ENCODE assay signal across 14 cellular contexts in genomic region chr2:68907232-68907922, GRCh38. TPM values are rescaled to one million over a fixed set of nuclear protein-coding genes. Genes with fewer than 3 reads are reported as not detected.
DNase-seq lines count a peak whose midpoint lies in the region; ATAC-seq, FAIRE-seq and TF ChIP-seq lines count a peak whose summit lies in the region.
"Had no signal": no experiment of that assay in that cellular context is flagged by ENCODE, and none has a peak within 500 bp of the region (broad histone marks: within the 10 kb centered on the region; RNA-seq: fewer than 3 reads in every experiment).

No MANE protein-coding gene starts in this region.

- peak overlapping the region in 5 of 11 experiments; percentile 56 to 81 (median 72); a peak in 9 of 22 replicates for H3K9ac ChIP-seq in BLaER1 treated with 17β-estradiol and CSF1 and Interleukin-3, amounts not matched to agents 10 nM and 100 nM

- peaks cover 30% of the 10 kb centered on the region for H3K4me1 Mint-ChIP-seq in T-helper 17 cell

- H3K36me3 Mint-ChIP-seq in T-helper 17 cell (ENCODE audit: low read depth): no peaks in the 10 kb centered on the region

- H4K20me1 ChIP-seq in BLaER1 treated with 17β-estradiol and CSF1 and Interleukin-3, amounts not matched to agents 10 nM and 100 nM: no peaks in the 10 kb centered on the region

- H3K4me3 ChIP-seq in BLaER1 treated with 17β-estradiol and CSF1 and Interleukin-3, amounts not matched to agents 10 nM and 100 nM: no peak overlapping the region
- H3K4me3 ChIP-seq: SJSA1, vagina had no signal

- H3K9me3 ChIP-seq in BLaER1 treated with 17β-estradiol and CSF1 and Interleukin-3, amounts not matched to agents 10 nM and 100 nM (replicated peaks in 1 of 11): peaks cover 0 to 11% (median 7%) of the 10 kb centered on the region in 11 experiments; a peak in 13 of 22 replicates
- no peaks in the 10 kb centered on the region for H3K9me3 ChIP-seq in T-helper 17 cell (ENCODE audit: control insufficient read depth, low read length, poor library complexity, severe bottlenecking)
- H3K9me3 ChIP-seq: SJSA1, vagina had no signal

- peak overlapping the region in 8 of 11 experiments; percentile 27 to 92 (median 82); a peak in 15 of 22 replicates for H3K27ac ChIP-seq in BLaER1 treated with 17β-estradiol and CSF1 and Interleukin-3, amounts not matched to agents 10 nM and 100 nM
- no peak overlapping the region for H3K27ac ChIP-seq in foreskin keratinocyte
- H3K27ac ChIP-seq: SJSA1, vagina had no signal

- H3K4me1 ChIP-seq in BLaER1 treated with 17β-estradiol and CSF1 and Interleukin-3, amounts not matched to agents 10 nM and 100 nM: peaks cover 41 to 52% (median 46%) of the 10 kb centered on the region in 10 experiments
- H3K4me1 ChIP-seq in foreskin keratinocyte: peaks cover 25% of the 10 kb centered on the region

- no peak for TF ChIP-seq CTCF in foreskin keratinocyte (conservative IDR thresholded peaks at IDR 0.05)

- H3K36me3 ChIP-seq in BLaER1 treated with 17β-estradiol and CSF1 and Interleukin-3, amounts not matched to agents 10 nM and 100 nM: no peaks in the 10 kb centered on the region; a peak in 1 of 22 replicates
- H3K36me3 ChIP-seq: SJSA1, vagina had no signal

- H3K27me3 ChIP-seq in BLaER1 treated with 17β-estradiol and CSF1 and Interleukin-3, amounts not matched to agents 10 nM and 100 nM: no peaks in the 10 kb centered on the region
- no peaks in the 10 kb centered on the region for H3K27me3 ChIP-seq in foreskin keratinocyte
- H3K27me3 ChIP-seq: SJSA1, vagina had no signal

- H3K4me2 ChIP-seq in BLaER1 treated with 17β-estradiol and CSF1 and Interleukin-3, amounts not matched to agents 10 nM and 100 nM: peak overlapping the region; percentile 72 to 84 (median 81); a peak in 20 of 22 replicates

- H3K27ac Mint-ChIP-seq in T-helper 17 cell: peak overlapping the region; percentile 97

- H3K27me3 Mint-ChIP-seq in T-helper 17 cell: no peaks in the 10 kb centered on the region

- FAIRE-seq in GM19239 (lab: Jason Lieb, UNC): peak; percentile 35

- peak overlapping the region; percentile 74 for H3K4me3 Mint-ChIP-seq in T-helper 17 cell

- intact Hi-C loops in left ventricle myocardium superior (cut with micrococcal nuclease): no loop called here

- DNase-seq in GM19239 (ENCODE audit: insufficient read length, low spot score): no peak
- no peak for DNase-seq in T-helper 17 cell
- peak in 1 of 2 donors; percentile 57 for DNase-seq in foreskin keratinocyte
- no peak for DNase-seq in NCI-H1105 treated with DMSO at 0.1 percent for 48 hours (lab: John Stamatoyannopoulos, UW)
- no peak for DNase-seq in left ventricle myocardium superior
- no peak for DNase-seq in dedifferentiated amniotic fluid mesenchymal stem cell (ENCODE audit: extremely low spot score)
- DNase-seq in AG20443 (ENCODE audit: low spot score): no peak
- DNase-seq: activated effector memory CD4-positive, alpha-beta T cell treated with Interleukin-2 at 50 U/mL for 16 hours; H7 had no signal

- ATAC-seq in T-helper 17 cell (no peak), foreskin keratinocyte (peak; percentile 43), left ventricle myocardium superior (no peak)

RNA-seq across cellular contexts. Expression of gene BMP10, which starts 36.2 kb away (rescaled TPM):
- total RNA-seq in T-helper 17 cell (not detected), foreskin keratinocyte (not detected in 2 replicates), left ventricle myocardium superior (0.25 TPM)
- polyA plus RNA-seq in foreskin keratinocyte: not detected in 2 replicates
- total RNA-seq: Daoy, H7, SJSA1, vagina had no signal
- polyA plus RNA-seq: neural cell had no signal

RNA-seq across cellular contexts. Expression of gene GKN2, which starts 45.3 kb away (rescaled TPM):
- total RNA-seq in T-helper 17 cell (not detected), foreskin keratinocyte (not detected in 2 replicates), left ventricle myocardium superior (not detected)
- not detected in 2 replicates for polyA plus RNA-seq in foreskin keratinocyte
- total RNA-seq: H7, SJSA1, vagina had no signal
- polyA plus RNA-seq: neural cell had no signal
